In the genomic region with DNA sequence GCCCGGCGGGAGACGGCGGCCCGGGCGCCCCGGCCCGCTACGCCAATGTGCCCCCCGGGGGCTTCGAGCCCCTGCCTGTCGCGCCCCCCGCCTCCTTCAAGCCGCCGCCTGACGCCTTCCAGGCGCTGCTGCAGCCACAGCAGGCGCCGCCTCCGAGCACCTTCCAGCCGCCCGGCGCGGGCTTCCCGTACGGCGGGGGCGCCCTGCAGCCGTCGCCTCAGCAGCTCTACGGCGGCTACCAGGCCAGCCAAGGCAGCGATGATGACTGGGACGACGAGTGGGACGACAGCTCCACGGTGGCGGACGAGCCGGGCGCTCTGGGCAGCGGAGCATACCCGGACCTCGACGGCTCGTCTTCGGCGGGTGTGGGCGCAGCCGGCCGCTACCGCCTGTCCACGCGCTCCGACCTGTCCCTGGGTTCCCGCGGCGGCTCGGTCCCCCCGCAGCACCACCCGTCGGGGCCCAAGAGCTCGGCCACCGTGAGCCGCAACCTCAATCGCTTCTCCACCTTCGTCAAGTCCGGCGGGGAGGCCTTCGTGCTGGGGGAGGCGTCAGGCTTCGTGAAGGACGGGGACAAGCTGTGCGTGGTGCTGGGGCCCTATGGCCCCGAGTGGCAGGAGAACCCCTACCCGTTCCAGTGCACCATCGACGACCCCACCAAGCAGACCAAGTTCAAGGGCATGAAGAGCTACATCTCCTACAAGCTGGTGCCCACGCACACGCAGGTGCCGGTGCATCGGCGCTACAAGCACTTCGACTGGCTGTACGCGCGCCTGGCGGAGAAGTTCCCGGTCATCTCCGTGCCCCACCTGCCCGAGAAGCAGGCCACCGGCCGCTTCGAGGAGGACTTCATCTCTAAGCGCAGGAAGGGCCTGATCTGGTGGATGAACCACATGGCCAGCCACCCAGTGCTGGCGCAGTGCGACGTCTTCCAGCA, we compare ENCODE assay signal across 8 cellular contexts. TPM values are rescaled to one million over a fixed set of nuclear protein-coding genes. Genes with fewer than 3 reads are reported as not detected.
DNase-seq lines count a peak whose midpoint lies in the region; ATAC-seq and TF ChIP-seq lines count a peak whose summit lies in the region.

No MANE protein-coding gene starts in this region.

- peak; percentile 38 for ATAC-seq in HG03159 (IDR thresholded peaks at IDR 0.05; ENCODE audit: unreplicated experiment)
- peak; percentile 57 for ATAC-seq in activated naive CD8-positive, alpha-beta T cell treated with anti-CD3 and anti-CD28 coated beads, Interleukin-2, amount 50 U/mL, for 24 hours
- ATAC-seq in right cardiac atrium = peak; percentile 75 to 79
- ATAC-seq in gastrocnemius medialis = peak; percentile 42 to 56

- no peaks in the 10 kb centered on the region for H3K27me3 ChIP-seq in SK-N-SH (ENCODE audit: insufficient read depth)
- no peaks in the 10 kb centered on the region for H3K27me3 ChIP-seq in right cardiac atrium (ENCODE audit: control insufficient read depth, insufficient read depth)
- H3K27me3 ChIP-seq in gastrocnemius medialis = no peaks in the 10 kb centered on the region

- H3K36me3 ChIP-seq in SK-N-SH (replicated peaks in 1 of 2; ENCODE audit: control insufficient read depth in 1 of 2, insufficient read depth in 2 of 2, low read length in 1 of 2) = peaks cover 6 to 8% of the 10 kb centered on the region in 2 experiments
- no peaks in the 10 kb centered on the region for H3K36me3 ChIP-seq in gastrocnemius medialis

- TF ChIP-seq RAD21 in SK-N-SH (IDR thresholded peaks at IDR 0.05; ENCODE audit: low read length) = peak; percentile 27; the same call in 1 of the 2 replicates

- no peaks in the 10 kb centered on the region for H3K9me3 Mint-ChIP-seq in activated naive CD8-positive, alpha-beta T cell treated with anti-CD3 and anti-CD28 coated beads, Interleukin-2, amount 50 U/mL, for 24 hours

- TF ChIP-seq EP300 in SK-N-SH (IDR thresholded peaks at IDR 0.05; ENCODE audit: borderline replicate concordance in 1 of 2, low read depth in 1 of 2, low read length in 1 of 2) = no peak

- no peak for TF ChIP-seq CTCF in SK-N-SH (IDR thresholded peaks at IDR 0.05)
- TF ChIP-seq CTCF in gastrocnemius medialis (IDR thresholded peaks at IDR 0.05 in 4 of 5, conservative IDR thresholded peaks at IDR 0.05 in 1 of 5) = no peak

- H3K27ac Mint-ChIP-seq in activated naive CD8-positive, alpha-beta T cell treated with anti-CD3 and anti-CD28 coated beads, Interleukin-2, amount 50 U/mL, for 24 hours = no peak overlapping the region

- peak overlapping the region; percentile 83 for H3K4me3 Mint-ChIP-seq in activated naive CD8-positive, alpha-beta T cell treated with anti-CD3 and anti-CD28 coated beads, Interleukin-2, amount 50 U/mL, for 24 hours

- peak overlapping the region; percentile 88 for H3K4me2 ChIP-seq in SK-N-SH

- POLR2A ChIA-PET in SK-N-SH (lab: Yijun Ruan, JAX) = no interaction called here

- peaks cover 22% of the 10 kb centered on the region; the same call in 1 of the 2 replicates for H3K79me2 ChIP-seq in SK-N-SH (ENCODE audit: insufficient read depth)

- H3F3A ChIP-seq in SK-N-SH (replicated peaks; ENCODE audit: insufficient read depth) = no peaks in the 10 kb centered on the region

- intact Hi-C loops in right cardiac atrium (cut with DNase I) = loop anchor here in 3 of 4 donors (5.0 to 10.0 kb wide), 3 partner anchors 246 to 349 kb away; no protein-coding TSS in a partner anchor
- intact Hi-C loops in gastrocnemius medialis (cut with DNase I; ENCODE audit: low total_unique reads) = loop anchor here (5.0 kb wide), 1 partner anchor 139 kb away; no protein-coding TSS in a partner anchor

- H3K27ac ChIP-seq in SK-N-SH (ENCODE audit: low read depth in 2 of 2, low read length in 1 of 2) = peak overlapping the region in 1 of 2 experiments; percentile 83; a peak in 3 of 4 replicates
- peak overlapping the region; percentile 70 for H3K27ac ChIP-seq in right cardiac atrium (ENCODE audit: low read length)
- H3K27ac ChIP-seq in gastrocnemius medialis = peak overlapping the region; percentile 79 to 94 (median 92)

- no peaks in the 10 kb centered on the region for H4K20me1 ChIP-seq in SK-N-SH (ENCODE audit: insufficient read depth)

- in situ Hi-C loops in gastrocnemius medialis (cut with MboI; ENCODE audit: low sequenced_read_pairs in 4 of 4) = loop anchor here in 3 of 4 donors (5.0 to 25.0 kb wide), 3 partner anchors 326 to 644 kb away; partner anchors contain the start of genes CDC20B (in 3 of the 3) and GPX8 (in 3 of the 3)

- CTCF ChIA-PET in SK-N-SH (lab: Yijun Ruan, JAX) = interaction anchor here (0.6 to 5.3 kb wide), 48 partner anchors 8 to 1492 kb away, joined by 3 to 158 read pairs (median 6); partner anchors contain the start of gene CDC20B

- 83% methylated on average over 41 of the region's 99 CpGs for WGBS in SK-N-SH (ENCODE audit: low lambda C conversion rate)
- 26% methylated on average over 99 of the region's 99 CpGs for WGBS in right cardiac atrium

- peak overlapping the region; percentile 82; the same call in 1 of the 2 replicates for H2AFZ ChIP-seq in SK-N-SH (ENCODE audit: low read depth)

- TF ChIP-seq POLR2A in gastrocnemius medialis (IDR thresholded peaks at IDR 0.05) = no peak

- H3K9ac ChIP-seq in SK-N-SH = peak overlapping the region; percentile 69; the same call in 1 of the 2 replicates

- peaks cover 47% of the 10 kb centered on the region for H3K4me1 Mint-ChIP-seq in activated naive CD8-positive, alpha-beta T cell treated with anti-CD3 and anti-CD28 coated beads, Interleukin-2, amount 50 U/mL, for 24 hours

- H3K4me1 ChIP-seq in SK-N-SH (ENCODE audit: control insufficient read depth in 1 of 2, insufficient read depth in 2 of 2, low read depth in 1 of 2, low read length in 1 of 2) (peaks cover 15 to 37% of the 10 kb centered on the region in 2 experiments; a peak in 3 of 4 replicates), right cardiac atrium (ENCODE audit: control insufficient read depth, insufficient read depth, low read length) (peaks cover 5% of the 10 kb centered on the region), gastrocnemius medialis (peaks cover 42 to 46% of the 10 kb centered on the region in 2 donors)

- H3K36me3 Mint-ChIP-seq in activated naive CD8-positive, alpha-beta T cell treated with anti-CD3 and anti-CD28 coated beads, Interleukin-2, amount 50 U/mL, for 24 hours (ENCODE audit: low read depth) = peaks cover 3% of the 10 kb centered on the region

- no peaks in the 10 kb centered on the region for H3K9me2 ChIP-seq in SK-N-SH

- DNase-seq in SIG-M5 treated with dmso at 0.1 percent for 504 hours (lab: John Stamatoyannopoulos, UW; ENCODE audit: unreplicated experiment) = peak; percentile 33
- no peak for DNase-seq in SIG-M5 (lab: John Stamatoyannopoulos, UW)
- peak; percentile 82 for DNase-seq in SK-N-SH
- peak; percentile 64 for DNase-seq in activated naive CD8-positive, alpha-beta T cell treated with anti-CD3 and anti-CD28 coated beads, Interleukin-2, amount 50 U/mL, for 24 hours
- DNase-seq in right cardiac atrium = peak; percentile 70 to 90 (median 89)
- no peak for DNase-seq in gastrocnemius medialis
- DNase-seq in ureter (ENCODE audit: low spot score) = no peak

- H3K9me3 ChIP-seq in SK-N-SH (no peaks in the 10 kb centered on the region), right cardiac atrium (ENCODE audit: control insufficient read depth, low read length) (no peaks in the 10 kb centered on the region), gastrocnemius medialis (no peaks in the 10 kb centered on the region)

- H3K4me3 ChIP-seq in SK-N-SH (ENCODE audit: low read depth in 2 of 2, low read length in 1 of 2) (peak overlapping the region; percentile 77 to 93), right cardiac atrium (ENCODE audit: low read length) (peak overlapping the region; percentile 81), gastrocnemius medialis (peak overlapping the region; percentile 76 to 93 (median 86))

- no peaks in the 10 kb centered on the region for H3K27me3 Mint-ChIP-seq in activated naive CD8-positive, alpha-beta T cell treated with anti-CD3 and anti-CD28 coated beads, Interleukin-2, amount 50 U/mL, for 24 hours

TF ChIP-seq in SK-N-SH, 30 proteins besides CTCF, POLR2A, EP300 and RAD21:
- peak; percentile 16; the same call in 1 of the 2 replicates for TF ChIP-seq SMC3 (IDR thresholded peaks at IDR 0.05; ENCODE audit: low read depth, low read length)
- no peak for TF ChIP-seq NRF1 (IDR thresholded peaks at IDR 0.05; ENCODE audit: low read depth, low read length)
- TF ChIP-seq RXRA (IDR thresholded peaks at IDR 0.05; ENCODE audit: borderline replicate concordance, low read depth) = no peak
- TF ChIP-seq, protein P1, sequence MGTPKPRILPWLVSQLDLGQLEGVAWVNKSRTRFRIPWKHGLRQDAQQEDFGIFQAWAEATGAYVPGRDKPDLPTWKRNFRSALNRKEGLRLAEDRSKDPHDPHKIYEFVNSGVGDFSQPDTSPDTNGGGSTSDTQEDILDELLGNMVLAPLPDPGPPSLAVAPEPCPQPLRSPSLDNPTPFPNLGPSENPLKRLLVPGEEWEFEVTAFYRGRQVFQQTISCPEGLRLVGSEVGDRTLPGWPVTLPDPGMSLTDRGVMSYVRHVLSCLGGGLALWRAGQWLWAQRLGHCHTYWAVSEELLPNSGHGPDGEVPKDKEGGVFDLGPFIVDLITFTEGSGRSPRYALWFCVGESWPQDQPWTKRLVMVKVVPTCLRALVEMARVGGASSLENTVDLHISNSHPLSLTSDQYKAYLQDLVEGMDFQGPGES (IDR thresholded peaks at IDR 0.05; ENCODE audit: low read depth, low read length) = no peak
- no peak for TF ChIP-seq MAX (IDR thresholded peaks at IDR 0.05; ENCODE audit: low read depth)
- TF ChIP-seq SIN3A (IDR thresholded peaks at IDR 0.05; ENCODE audit: borderline replicate concordance, low read depth, low read length) = no peak
- no peak for TF ChIP-seq ELF1 (IDR thresholded peaks at IDR 0.05)

RNA-seq across cellular contexts. Expression of gene SNX18, which starts 0.9 kb away (rescaled TPM):
- 4.3 and 4.6 TPM in 2 replicates for polyA plus RNA-seq in SK-N-SH (2012; rRNA removed)
- polyA plus RNA-seq in SK-N-SH (2012; cell fraction: cytosol; rRNA removed) = 3.4 and 3.9 TPM in 2 replicates
- polyA plus RNA-seq in SK-N-SH (2012; cell fraction: nucleus; rRNA removed) = 3.2 and 4.2 TPM in 2 replicates
- total RNA-seq in right cardiac atrium = 10 to 100 TPM; 12.0 to 14.0 (median 12.8) TPM
- 3.8 TPM for polyA plus RNA-seq in right cardiac atrium
- total RNA-seq in gastrocnemius medialis = 10 to 100 TPM; 16.3 to 18.5 (median 18.0) TPM
- total RNA-seq in ureter = 27.8 TPM

Comparison
In these comparisons a context has a peak if more than half of its experiments do, and no peak if none do; other contexts are left out.
1. DNase-seq: peak in SIG-M5 treated with dmso at 0.1 percent for 504 hours (single experiment), SK-N-SH (single experiment), activated naive CD8-positive, alpha-beta T cell treated with anti-CD3 and anti-CD28 coated beads, Interleukin-2, amount 50 U/mL, for 24 hours (single experiment) and right cardiac atrium (3 of 3); none in SIG-M5 (single experiment), gastrocnemius medialis (0 of 2) and ureter (single experiment).
2. Peak in every context shown above with its lines, with median percentiles within 50 percentile points of each other: ATAC-seq and H3K4me3 ChIP-seq.